ENCODE assay signal across 1 cellular context in the genomic region with DNA sequence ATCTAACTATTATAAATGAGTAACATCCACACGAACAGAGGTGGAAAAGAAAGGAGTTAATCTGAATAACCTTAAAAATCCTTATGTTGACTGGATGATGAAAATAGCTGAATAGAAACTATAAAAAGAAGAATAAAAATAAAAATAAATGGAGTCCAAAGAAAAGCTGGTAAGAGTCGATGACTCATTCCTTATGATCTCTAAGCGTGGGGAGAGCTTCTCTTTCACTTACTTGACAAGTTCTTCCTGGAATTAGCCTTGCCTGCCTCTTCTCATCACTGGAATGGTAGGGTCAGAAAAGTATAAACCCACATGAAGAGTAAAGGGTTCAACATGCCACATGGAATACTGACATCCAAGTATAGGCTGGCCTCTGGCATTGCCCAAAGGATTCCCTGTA.
TF ChIP-seq lines count a peak whose summit lies in the region.

No MANE protein-coding gene starts in this region.

TF ChIP-seq in SK-N-SH treated with all-trans-retinoic acid at 6 μM for 48 hours, 23 proteins besides CTCF, POLR2A, EP300 and RAD21 (continued from another document):
- TF ChIP-seq, protein P1, sequence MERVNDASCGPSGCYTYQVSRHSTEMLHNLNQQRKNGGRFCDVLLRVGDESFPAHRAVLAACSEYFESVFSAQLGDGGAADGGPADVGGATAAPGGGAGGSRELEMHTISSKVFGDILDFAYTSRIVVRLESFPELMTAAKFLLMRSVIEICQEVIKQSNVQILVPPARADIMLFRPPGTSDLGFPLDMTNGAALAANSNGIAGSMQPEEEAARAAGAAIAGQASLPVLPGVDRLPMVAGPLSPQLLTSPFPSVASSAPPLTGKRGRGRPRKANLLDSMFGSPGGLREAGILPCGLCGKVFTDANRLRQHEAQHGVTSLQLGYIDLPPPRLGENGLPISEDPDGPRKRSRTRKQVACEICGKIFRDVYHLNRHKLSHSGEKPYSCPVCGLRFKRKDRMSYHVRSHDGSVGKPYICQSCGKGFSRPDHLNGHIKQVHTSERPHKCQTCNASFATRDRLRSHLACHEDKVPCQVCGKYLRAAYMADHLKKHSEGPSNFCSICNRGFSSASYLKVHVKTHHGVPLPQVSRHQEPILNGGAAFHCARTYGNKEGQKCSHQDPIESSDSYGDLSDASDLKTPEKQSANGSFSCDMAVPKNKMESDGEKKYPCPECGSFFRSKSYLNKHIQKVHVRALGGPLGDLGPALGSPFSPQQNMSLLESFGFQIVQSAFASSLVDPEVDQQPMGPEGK (CRISPR knock-in tag; IDR thresholded peaks at IDR 0.05; ENCODE audit: borderline replicate concordance): no peak
- TF ChIP-seq ZNF8 (CRISPR knock-in tag; IDR thresholded peaks at IDR 0.05): no peak
- TF ChIP-seq BACH2 (CRISPR knock-in tag; IDR thresholded peaks at IDR 0.05; ENCODE audit: borderline replicate concordance): no peak
- TF ChIP-seq, protein P2, sequence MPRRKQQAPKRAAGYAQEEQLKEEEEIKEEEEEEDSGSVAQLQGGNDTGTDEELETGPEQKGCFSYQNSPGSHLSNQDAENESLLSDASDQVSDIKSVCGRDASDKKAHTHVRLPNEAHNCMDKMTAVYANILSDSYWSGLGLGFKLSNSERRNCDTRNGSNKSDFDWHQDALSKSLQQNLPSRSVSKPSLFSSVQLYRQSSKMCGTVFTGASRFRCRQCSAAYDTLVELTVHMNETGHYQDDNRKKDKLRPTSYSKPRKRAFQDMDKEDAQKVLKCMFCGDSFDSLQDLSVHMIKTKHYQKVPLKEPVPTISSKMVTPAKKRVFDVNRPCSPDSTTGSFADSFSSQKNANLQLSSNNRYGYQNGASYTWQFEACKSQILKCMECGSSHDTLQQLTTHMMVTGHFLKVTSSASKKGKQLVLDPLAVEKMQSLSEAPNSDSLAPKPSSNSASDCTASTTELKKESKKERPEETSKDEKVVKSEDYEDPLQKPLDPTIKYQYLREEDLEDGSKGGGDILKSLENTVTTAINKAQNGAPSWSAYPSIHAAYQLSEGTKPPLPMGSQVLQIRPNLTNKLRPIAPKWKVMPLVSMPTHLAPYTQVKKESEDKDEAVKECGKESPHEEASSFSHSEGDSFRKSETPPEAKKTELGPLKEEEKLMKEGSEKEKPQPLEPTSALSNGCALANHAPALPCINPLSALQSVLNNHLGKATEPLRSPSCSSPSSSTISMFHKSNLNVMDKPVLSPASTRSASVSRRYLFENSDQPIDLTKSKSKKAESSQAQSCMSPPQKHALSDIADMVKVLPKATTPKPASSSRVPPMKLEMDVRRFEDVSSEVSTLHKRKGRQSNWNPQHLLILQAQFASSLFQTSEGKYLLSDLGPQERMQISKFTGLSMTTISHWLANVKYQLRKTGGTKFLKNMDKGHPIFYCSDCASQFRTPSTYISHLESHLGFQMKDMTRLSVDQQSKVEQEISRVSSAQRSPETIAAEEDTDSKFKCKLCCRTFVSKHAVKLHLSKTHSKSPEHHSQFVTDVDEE (CRISPR knock-in tag; IDR thresholded peaks at IDR 0.05): no peak
